10 cellular contexts compared by ENCODE assay signal in genomic region chrX:69541959-69542358, GRCh38. TPM values are rescaled to one million over a fixed set of nuclear protein-coding genes. Genes with fewer than 3 reads are reported as not detected.
"Had no signal": no experiment of that assay in that cellular context is flagged by ENCODE, and none has a peak within 500 bp of the region (broad histone marks: within the 10 kb centered on the region; RNA-seq: fewer than 3 reads in every experiment).

No MANE protein-coding gene starts in this region.

- H3K9me3 ChIP-seq: HAP-1 had no signal

- DNase-seq: GM23248, GOT3, H7, HFFc6, IMR-90, KG1 had no signal

- ATAC-seq: HCT116, K562 had no signal

- H3K9ac ChIP-seq: GM23248 had no signal

- H3K4me3 ChIP-seq: GM23248, HAP-1, K562 had no signal

- FAIRE-seq: K562 had no signal

- H3K27ac ChIP-seq: GM23248, HL-60 had no signal

- H2AFZ ChIP-seq: GM23248 had no signal

- H3K36me3 ChIP-seq: HAP-1 had no signal

RNA-seq across cellular contexts. Expression of gene NALF2, which starts 37.8 kb away (rescaled TPM):
- total RNA-seq: GM23248, HFFc6, IMR-90, K562 had no signal
- polyA plus RNA-seq: GM23248, IMR-90, K562 had no signal
